ENCODE assay signal across 30 cellular contexts in the genomic region with DNA sequence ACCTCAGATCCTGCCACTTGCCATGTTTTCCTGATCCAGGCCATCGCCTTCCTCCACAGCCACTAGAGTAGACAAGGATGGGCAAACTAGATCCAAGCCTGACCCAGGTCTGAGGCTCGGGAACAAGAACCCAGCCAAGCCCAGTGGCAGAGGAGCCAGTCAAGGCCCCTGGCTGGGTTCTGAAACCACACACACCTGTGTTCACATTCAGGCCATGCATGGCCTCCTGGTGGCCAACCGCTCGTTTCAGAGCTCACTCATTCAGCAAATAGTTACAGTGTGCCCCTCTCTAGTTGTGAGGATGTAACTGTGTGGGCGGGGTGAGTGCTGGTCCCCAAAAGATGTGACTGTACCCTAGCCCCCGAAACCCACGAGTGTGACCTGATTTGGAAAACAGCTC.
"Had no signal": no experiment of that assay in that cellular context is flagged by ENCODE, and none has a peak within 500 bp of the region (broad histone marks: within the 10 kb centered on the region; RNA-seq: fewer than 3 reads in every experiment).

No MANE protein-coding gene starts in this region.

- H3K27ac Mint-ChIP-seq: activated CD4-positive, alpha-beta memory T cell treated with anti-CD3 and anti-CD28 coated beads for 36 hours; activated CD4-positive, alpha-beta T cell treated with anti-CD3 and anti-CD28 coated beads, Interleukin-2, amount 10 ng/mL, durations not matched to agents 24 days and 14 days; activated naive CD4-positive, alpha-beta T cell treated with anti-CD3 and anti-CD28 coated beads for 36 hours; activated naive CD8-positive, alpha-beta T cell treated with anti-CD3 and anti-CD28 coated beads for 36 hours; activated T-helper 1 cell treated with anti-CD3 and anti-CD28 coated beads, Interleukin-12 subunit alpha, Interleukin-12 subunit beta, Interleukin-2, Interleukin-4 antibody, amounts not matched to agents 30 ng/mL and 10 ng/mL and 1 ng/mL, durations not matched to agents 14 hours and 24 hours and 36 hours; dendritic cell treated with granulocyte-macrophage colony-stimulating factor and Interleukin-4, amounts not matched to agents 40 ng/mL and 50 ng/mL, for 4 days; natural killer cell; T-helper 1 cell treated with Interleukin-12 subunit alpha and Interleukin-12 subunit beta and Interleukin-4 antibody, amounts not matched to agents 30 μg/mL and 1 μg/mL, for 36 hours had no signal

- H3K9me3 ChIP-seq: adrenal gland, ascending aorta, esophagus muscularis mucosa, heart right ventricle, left lung, right lobe of liver, testis had no signal

- H3K27me3 ChIP-seq: adrenal gland, ascending aorta, brain microvascular endothelial cell, esophagus muscularis mucosa, left lung, right lobe of liver, testis had no signal

- H3K4me1 ChIP-seq: adrenal gland, ascending aorta, esophagus muscularis mucosa, heart right ventricle, left lung, right lobe of liver, testis had no signal

- H3K4me3 ChIP-seq: adrenal gland, ascending aorta, esophagus muscularis mucosa, heart right ventricle, left lung, lung, right lobe of liver, testis had no signal

- H3K36me3 Mint-ChIP-seq: activated CD4-positive, alpha-beta memory T cell treated with anti-CD3 and anti-CD28 coated beads for 36 hours; activated naive CD8-positive, alpha-beta T cell treated with anti-CD3 and anti-CD28 coated beads for 36 hours; natural killer cell had no signal

- H3K4me1 Mint-ChIP-seq: activated CD4-positive, alpha-beta T cell treated with anti-CD3 and anti-CD28 coated beads, Interleukin-2, amount 10 ng/mL, durations not matched to agents 24 days and 14 days; activated naive CD8-positive, alpha-beta T cell treated with anti-CD3 and anti-CD28 coated beads for 36 hours; natural killer cell had no signal

- H3K27ac ChIP-seq: adrenal gland, ascending aorta, brain microvascular endothelial cell, esophagus muscularis mucosa, heart right ventricle, left lung, right lobe of liver, testis, VCaP had no signal

- H3K36me3 ChIP-seq: adrenal gland, ascending aorta, brain microvascular endothelial cell, esophagus muscularis mucosa, heart right ventricle, left lung, right lobe of liver had no signal

- H3K27me3 Mint-ChIP-seq: activated CD4-positive, alpha-beta T cell treated with anti-CD3 and anti-CD28 coated beads, Interleukin-2, amount 10 ng/mL, durations not matched to agents 24 days and 14 days; activated naive CD8-positive, alpha-beta T cell treated with anti-CD3 and anti-CD28 coated beads for 36 hours; dendritic cell treated with granulocyte-macrophage colony-stimulating factor and Interleukin-4, amounts not matched to agents 40 ng/mL and 50 ng/mL, for 4 days had no signal

- H3K4me3 Mint-ChIP-seq: activated CD4-positive, alpha-beta memory T cell treated with anti-CD3 and anti-CD28 coated beads for 36 hours; activated CD4-positive, alpha-beta T cell treated with anti-CD3 and anti-CD28 coated beads, Interleukin-2, amount 10 ng/mL, durations not matched to agents 24 days and 14 days; activated naive CD4-positive, alpha-beta T cell treated with anti-CD3 and anti-CD28 coated beads for 36 hours; activated naive CD8-positive, alpha-beta T cell treated with anti-CD3 and anti-CD28 coated beads for 36 hours; activated T-helper 1 cell treated with anti-CD3 and anti-CD28 coated beads, Interleukin-12 subunit alpha, Interleukin-12 subunit beta, Interleukin-2, Interleukin-4 antibody, amounts not matched to agents 30 ng/mL and 10 ng/mL and 1 ng/mL, durations not matched to agents 14 hours and 24 hours and 36 hours; dendritic cell treated with granulocyte-macrophage colony-stimulating factor and Interleukin-4, amounts not matched to agents 40 ng/mL and 50 ng/mL, for 4 days; natural killer cell; T-helper 1 cell treated with Interleukin-12 subunit alpha and Interleukin-12 subunit beta and Interleukin-4 antibody, amounts not matched to agents 30 μg/mL and 1 μg/mL, for 36 hours had no signal

- DNase-seq: activated CD4-positive, alpha-beta memory T cell treated with anti-CD3 and anti-CD28 coated beads for 36 hours; activated CD4-positive, alpha-beta T cell treated with anti-CD3 and anti-CD28 coated beads, Interleukin-2, amount 10 ng/mL, durations not matched to agents 24 days and 14 days; activated CD4-positive, CD25-positive, alpha-beta regulatory T cell treated with anti-CD3 and anti-CD28 coated beads, Interleukin-2, amount 50 U/mL, for 72 hours; activated CD8-positive, alpha-beta memory T cell treated with anti-CD3 and anti-CD28 coated beads, Interleukin-2, amount 50 U/mL, for 4 hours; activated effector memory CD4-positive, alpha-beta T cell treated with anti-CD3 and anti-CD28 coated beads, Interleukin-2, amount 50 U/mL, for 16 hours; activated naive CD4-positive, alpha-beta T cell treated with anti-CD3 and anti-CD28 coated beads for 36 hours; activated naive CD8-positive, alpha-beta T cell treated with anti-CD3 and anti-CD28 coated beads for 36 hours; activated T-cell treated with anti-CD3 and anti-CD28 coated beads, Interleukin-2, amount 50 U/mL, for 1 hour; adrenal gland; brain microvascular endothelial cell; central memory CD4-positive, alpha-beta T cell; foreskin melanocyte; heart right ventricle; kidney glomerular epithelial cell; left lung; mesendoderm; natural killer cell; stimulated activated CD4-positive, alpha-beta T cell treated with anti-CD3 and anti-CD28 coated beads, Interleukin-2, amount 100 ng/mL, for 48 hours; stimulated activated naive CD8-positive, alpha-beta T cell treated with anti-CD3 and anti-CD28 coated beads, Interleukin-15, Interleukin-2, amounts not matched to agents 100 U/mL and 50 U/mL, for 24 hours; T-helper 9 cell; testis; trophoblast cell had no signal

- H3K9me3 Mint-ChIP-seq: activated CD4-positive, alpha-beta memory T cell treated with anti-CD3 and anti-CD28 coated beads for 36 hours; activated CD4-positive, alpha-beta T cell treated with anti-CD3 and anti-CD28 coated beads, Interleukin-2, amount 10 ng/mL, durations not matched to agents 24 days and 14 days; activated naive CD4-positive, alpha-beta T cell treated with anti-CD3 and anti-CD28 coated beads for 36 hours; activated naive CD8-positive, alpha-beta T cell treated with anti-CD3 and anti-CD28 coated beads for 36 hours; activated T-helper 1 cell treated with anti-CD3 and anti-CD28 coated beads, Interleukin-12 subunit alpha, Interleukin-12 subunit beta, Interleukin-2, Interleukin-4 antibody, amounts not matched to agents 30 ng/mL and 10 ng/mL and 1 ng/mL, durations not matched to agents 14 hours and 24 hours and 36 hours; dendritic cell treated with granulocyte-macrophage colony-stimulating factor and Interleukin-4, amounts not matched to agents 40 ng/mL and 50 ng/mL, for 4 days; natural killer cell; T-helper 1 cell treated with Interleukin-12 subunit alpha and Interleukin-12 subunit beta and Interleukin-4 antibody, amounts not matched to agents 30 μg/mL and 1 μg/mL, for 36 hours had no signal
